31 cellular contexts compared by ENCODE assay signal in the genomic region with DNA sequence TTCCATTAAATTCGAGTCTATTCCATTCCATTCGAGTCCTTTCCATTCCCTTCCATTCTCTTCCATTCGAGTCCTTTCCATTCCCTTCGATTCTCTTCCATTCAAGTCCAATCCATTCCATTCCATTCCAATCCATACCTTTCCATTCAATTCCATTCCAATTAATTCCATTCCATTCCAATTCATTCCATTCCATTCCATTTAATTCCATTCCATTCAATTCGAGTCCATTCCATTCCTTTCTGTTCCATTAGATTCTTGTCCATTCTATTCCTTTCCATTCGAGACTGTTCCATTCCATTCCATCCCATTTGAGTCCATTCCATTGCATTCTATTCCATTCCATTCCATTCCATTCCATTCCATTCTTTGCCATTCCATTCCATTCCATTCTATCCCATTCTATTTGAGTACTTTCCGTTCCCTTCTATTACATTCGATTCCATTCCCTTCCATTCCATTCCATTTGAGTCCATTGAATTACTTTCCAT.
"Had no signal": no experiment of that assay in that cellular context is flagged by ENCODE, and none has a peak within 500 bp of the region (broad histone marks: within the 10 kb centered on the region; RNA-seq: fewer than 3 reads in every experiment).

No MANE protein-coding gene starts in this region.

- H3K79me2 ChIP-seq: parathyroid adenoma had no signal

- H3K27ac ChIP-seq: neural progenitor cell, ovary, parathyroid adenoma, psoas muscle, skin epidermis, spleen, suprapubic skin, testis, tibial artery, transverse colon, upper lobe of right lung, uterus had no signal

- H3K27me3 ChIP-seq: neural progenitor cell, ovary, spleen, suprapubic skin, testis, tibial artery, transverse colon, upper lobe of right lung, uterus had no signal

- ATAC-seq: natural killer cell; right cardiac atrium; sciatic nerve; stimulated activated memory B cell treated with anti-CD40 and anti-IgM and Interleukin-4, amounts not matched to agents 10 μg/mL and 1 μg/mL and 100 μg/mL, for 72 hours; stimulated activated naive CD8-positive, alpha-beta T cell treated with anti-CD3 and anti-CD28 coated beads, Interleukin-15, amount 100 ng/mL, for 72 hours; stimulated activated naive CD8-positive, alpha-beta T cell treated with anti-CD3 and anti-CD28 coated beads, Interleukin-15, Interleukin-2, amounts not matched to agents 100 U/mL and 50 U/mL, for 24 hours; upper lobe of right lung had no signal

- H3K27ac Mint-ChIP-seq: natural killer cell; nephron; neural progenitor cell; progenitor cell of endocrine pancreas; stimulated activated memory B cell treated with anti-CD40 and anti-IgM and Interleukin-4, amounts not matched to agents 10 μg/mL and 1 μg/mL and 100 μg/mL, for 72 hours; stimulated activated naive CD8-positive, alpha-beta T cell treated with anti-CD3 and anti-CD28 coated beads, Interleukin-15, amount 100 ng/mL, for 72 hours; type B pancreatic cell had no signal

- H3K27me3 Mint-ChIP-seq: progenitor cell of endocrine pancreas; stimulated activated memory B cell treated with anti-CD40 and anti-IgM and Interleukin-4, amounts not matched to agents 10 μg/mL and 1 μg/mL and 100 μg/mL, for 72 hours; stimulated activated naive CD8-positive, alpha-beta T cell treated with anti-CD3 and anti-CD28 coated beads, Interleukin-15, amount 100 ng/mL, for 72 hours; type B pancreatic cell had no signal

- H3K4me1 Mint-ChIP-seq: natural killer cell; nephron; neural progenitor cell; stimulated activated memory B cell treated with anti-CD40 and anti-IgM and Interleukin-4, amounts not matched to agents 10 μg/mL and 1 μg/mL and 100 μg/mL, for 72 hours; stimulated activated naive CD8-positive, alpha-beta T cell treated with anti-CD3 and anti-CD28 coated beads, Interleukin-15, amount 100 ng/mL, for 72 hours had no signal

- H3K4me3 Mint-ChIP-seq: natural killer cell; nephron; neural progenitor cell; stimulated activated memory B cell treated with anti-CD40 and anti-IgM and Interleukin-4, amounts not matched to agents 10 μg/mL and 1 μg/mL and 100 μg/mL, for 72 hours; stimulated activated naive CD8-positive, alpha-beta T cell treated with anti-CD3 and anti-CD28 coated beads, Interleukin-15, amount 100 ng/mL, for 72 hours; type B pancreatic cell had no signal

- H3K9me3 ChIP-seq: testis had no signal

- H3K4me3 ChIP-seq: neural progenitor cell, ovary, psoas muscle, skin epidermis, smooth muscle cell, spleen, suprapubic skin, testis, tibial artery, transverse colon, upper lobe of right lung, uterus had no signal

- DNase-seq: natural killer cell; occipital lobe; ovary; posterior cingulate gyrus; psoas muscle; right cardiac atrium; spleen; stimulated activated CD4-positive, alpha-beta T cell treated with anti-CD3 and anti-CD28 coated beads, Interleukin-12 subunit alpha, Interleukin-12 subunit beta, amount 100 ng/mL, for 4 hours; stimulated activated CD4-positive, alpha-beta T cell treated with anti-CD3 and anti-CD28 coated beads, Interleukin-1b, Interleukin-23, amount 100 ng/mL, for 48 hours; stimulated activated CD4-positive, alpha-beta T cell treated with anti-CD3 and anti-CD28 coated beads, Interleukin-4, amount 100 ng/mL, for 1 hour; stimulated activated CD4-positive, alpha-beta T cell treated with anti-CD3 and anti-CD28 coated beads, Interleukin-4, amount 100 ng/mL, for 4 hours; stimulated activated CD8-positive, alpha-beta memory T cell treated with anti-CD3 and anti-CD28 coated beads, Interleukin-4, amount 100 ng/mL, for 48 hours; stimulated activated naive CD4-positive, alpha-beta T cell; stimulated activated naive CD8-positive, alpha-beta T cell treated with anti-CD3 and anti-CD28 coated beads, Interleukin-15, amount 100 ng/mL, for 72 hours; stimulated activated naive CD8-positive, alpha-beta T cell treated with anti-CD3 and anti-CD28 coated beads, Interleukin-15, Interleukin-2, amounts not matched to agents 100 U/mL and 50 U/mL, for 24 hours; substantia nigra; testis; tibial artery; transverse colon; upper lobe of right lung; uterus had no signal

- H3K4me2 ChIP-seq: neural progenitor cell, smooth muscle cell had no signal

- H3K36me3 ChIP-seq: neural progenitor cell, ovary, spleen, suprapubic skin, tibial artery, transverse colon, upper lobe of right lung, uterus had no signal

- H3K9ac ChIP-seq: neural progenitor cell, parathyroid adenoma had no signal

- H3K36me3 Mint-ChIP-seq: natural killer cell; neural progenitor cell; stimulated activated memory B cell treated with anti-CD40 and anti-IgM and Interleukin-4, amounts not matched to agents 10 μg/mL and 1 μg/mL and 100 μg/mL, for 72 hours had no signal

- H3K4me1 ChIP-seq: neural progenitor cell, parathyroid adenoma, psoas muscle, spleen, suprapubic skin, testis, tibial artery, transverse colon, upper lobe of right lung, uterus had no signal

- H2AFZ ChIP-seq: neural progenitor cell, parathyroid adenoma had no signal

- H3K9me3 Mint-ChIP-seq: stimulated activated naive CD8-positive, alpha-beta T cell treated with anti-CD3 and anti-CD28 coated beads, Interleukin-15, amount 100 ng/mL, for 72 hours had no signal
